Comparison of ENCODE assay signal across 1 cellular context in the genomic region with DNA sequence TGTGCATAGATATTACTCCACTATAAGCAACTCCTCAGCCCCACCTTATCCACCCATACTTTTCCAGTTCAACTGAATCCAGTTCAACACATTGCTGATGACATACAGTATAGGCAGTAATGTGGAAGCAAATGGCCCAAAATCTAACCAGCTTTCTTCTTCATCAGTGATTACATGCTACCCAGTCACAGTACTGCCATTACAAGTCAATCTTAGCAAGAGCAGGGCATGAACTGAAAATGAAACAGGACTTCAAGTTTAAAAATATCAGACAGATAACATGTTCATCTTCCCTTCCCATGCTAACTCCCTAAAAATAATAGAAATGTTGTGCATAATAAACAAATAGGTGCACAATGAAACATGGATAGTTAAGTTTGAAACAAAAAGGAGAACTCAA.
TF ChIP-seq lines count a peak whose summit lies in the region.

No MANE protein-coding gene starts in this region.

TF ChIP-seq in GM12878, 131 proteins besides CTCF, POLR2A, EP300 and RAD21:
- TF ChIP-seq, protein P1, sequence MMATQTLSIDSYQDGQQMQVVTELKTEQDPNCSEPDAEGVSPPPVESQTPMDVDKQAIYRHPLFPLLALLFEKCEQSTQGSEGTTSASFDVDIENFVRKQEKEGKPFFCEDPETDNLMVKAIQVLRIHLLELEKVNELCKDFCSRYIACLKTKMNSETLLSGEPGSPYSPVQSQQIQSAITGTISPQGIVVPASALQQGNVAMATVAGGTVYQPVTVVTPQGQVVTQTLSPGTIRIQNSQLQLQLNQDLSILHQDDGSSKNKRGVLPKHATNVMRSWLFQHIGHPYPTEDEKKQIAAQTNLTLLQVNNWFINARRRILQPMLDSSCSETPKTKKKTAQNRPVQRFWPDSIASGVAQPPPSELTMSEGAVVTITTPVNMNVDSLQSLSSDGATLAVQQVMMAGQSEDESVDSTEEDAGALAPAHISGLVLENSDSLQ (IDR thresholded peaks at IDR 0.05): peak; percentile 23; the same call in 1 of the 2 replicates
- TF ChIP-seq, protein P2, sequence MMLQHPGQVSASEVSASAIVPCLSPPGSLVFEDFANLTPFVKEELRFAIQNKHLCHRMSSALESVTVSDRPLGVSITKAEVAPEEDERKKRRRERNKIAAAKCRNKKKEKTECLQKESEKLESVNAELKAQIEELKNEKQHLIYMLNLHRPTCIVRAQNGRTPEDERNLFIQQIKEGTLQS (IDR thresholded peaks at IDR 0.05; ENCODE audit: borderline replicate concordance, extremely low read depth, low read depth, low read length): no peak
TF ChIP-seq in GM12878: peak in this region for 1.
